Comparison of ENCODE assay signal across 7 cellular contexts in the genomic region with DNA sequence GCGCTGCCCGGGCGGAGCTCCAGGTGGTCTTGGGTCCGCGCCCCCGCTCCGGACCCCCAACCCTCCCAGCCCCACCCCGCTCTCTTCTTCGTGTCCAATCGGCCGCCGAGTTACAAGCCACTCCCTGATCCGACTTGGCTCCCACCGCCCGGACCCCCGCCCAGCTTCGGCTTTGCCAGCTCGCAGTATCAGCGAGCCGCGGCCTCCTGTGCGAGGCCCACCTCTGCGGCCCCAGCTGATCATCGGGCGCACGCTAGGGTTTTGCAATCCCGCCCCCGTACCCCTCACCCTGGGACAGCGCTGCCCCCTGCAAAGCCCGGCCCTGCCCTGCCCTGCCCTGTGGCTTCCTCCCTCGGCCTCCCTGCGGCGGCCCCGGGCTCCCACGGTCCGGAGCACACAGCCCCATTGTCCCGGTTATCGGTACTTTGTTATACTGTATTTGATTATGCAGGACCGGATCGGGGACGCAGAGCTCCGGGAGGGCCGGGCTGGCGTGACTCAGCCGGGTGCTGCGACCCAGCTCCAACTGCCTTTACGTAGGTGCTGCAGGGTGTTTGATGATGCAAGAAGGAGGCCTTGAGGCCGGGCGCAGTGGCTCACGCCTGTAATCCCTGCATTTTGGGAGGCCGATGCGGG. TPM values are rescaled to one million over a fixed set of nuclear protein-coding genes. Genes with fewer than 3 reads are reported as not detected.
DNase-seq lines count a peak whose midpoint lies in the region; ATAC-seq lines count a peak whose summit lies in the region.

No MANE protein-coding gene starts in this region.

- peak overlapping the region; percentile 75 for H3K9ac ChIP-seq in mucosa of stomach (ENCODE audit: low read length)

- no peaks in the 10 kb centered on the region for H3K9me3 ChIP-seq in effector memory CD4-positive, alpha-beta T cell (ENCODE audit: control insufficient read depth, low read length)
- H3K9me3 ChIP-seq in mucosa of stomach (ENCODE audit: control insufficient read depth, low read length), result no peaks in the 10 kb centered on the region

- H3K4me1 ChIP-seq in effector memory CD4-positive, alpha-beta T cell (ENCODE audit: control insufficient read depth, insufficient read depth, low read length, poor library complexity, severe bottlenecking), result peaks cover 22% of the 10 kb centered on the region
- peaks cover 13% of the 10 kb centered on the region for H3K4me1 ChIP-seq in mucosa of stomach (ENCODE audit: control insufficient read depth, insufficient read depth, low read length)
- H3K4me1 ChIP-seq in urinary bladder (ENCODE audit: insufficient read depth), result no peaks in the 10 kb centered on the region

- DNase-seq in NCI-H1092 (lab: John Stamatoyannopoulos, UW), result peak; percentile 40
- DNase-seq in activated CD4-positive, alpha-beta T cell treated with anti-CD3 and anti-CD28 coated beads, Interleukin-2, amount 50 U/mL, for 1 hour, result peak; percentile 41
- DNase-seq in effector memory CD4-positive, alpha-beta T cell, result peak; percentile 16 to 39 (median 29)
- no peak for DNase-seq in NCI-H2029 treated with DMSO at 0.1 percent for 48 hours (lab: John Stamatoyannopoulos, UW)

- 13% methylated on average over 52 of the region's 52 CpGs for WGBS in urinary bladder

- peak overlapping the region; percentile 83 for H3K27ac ChIP-seq in effector memory CD4-positive, alpha-beta T cell (ENCODE audit: insufficient read depth, low read length, poor library complexity, severe bottlenecking)
- H3K27ac ChIP-seq in urinary bladder (ENCODE audit: low read depth), result peak overlapping the region; percentile 54

- peak; percentile 10 for ATAC-seq in GM19324 (IDR thresholded peaks at IDR 0.05; ENCODE audit: low FRiP score, unreplicated experiment)

- peaks cover 26% of the 10 kb centered on the region for H3K36me3 ChIP-seq in effector memory CD4-positive, alpha-beta T cell (ENCODE audit: control insufficient read depth, insufficient read depth, low read length)
- no peaks in the 10 kb centered on the region for H3K36me3 ChIP-seq in mucosa of stomach (ENCODE audit: control insufficient read depth, insufficient read depth, low read length)
- H3K36me3 ChIP-seq in urinary bladder (ENCODE audit: insufficient read depth), result no peaks in the 10 kb centered on the region

- H3K27me3 ChIP-seq in effector memory CD4-positive, alpha-beta T cell (replicated peaks; ENCODE audit: control insufficient read depth, insufficient read depth, low read length, poor library complexity, severe bottlenecking), result no peaks in the 10 kb centered on the region
- H3K27me3 ChIP-seq in mucosa of stomach (ENCODE audit: control insufficient read depth, insufficient read depth, low read length), result no peaks in the 10 kb centered on the region

- peak overlapping the region; percentile 39 for H3K4me3 ChIP-seq in effector memory CD4-positive, alpha-beta T cell (ENCODE audit: insufficient read depth, low read depth, low read length, poor library complexity, severe bottlenecking)
- H3K4me3 ChIP-seq in mucosa of stomach (ENCODE audit: low read length) (no peak overlapping the region), urinary bladder (ENCODE audit: low read depth, low read length) (peak overlapping the region; percentile 54)

RNA-seq across cellular contexts. Expression of a gene that starts 0.6 kb away (rescaled TPM):
- 4.1 TPM for total RNA-seq in urinary bladder
- 4.9 TPM for polyA plus RNA-seq in urinary bladder

RNA-seq across cellular contexts. Expression of a gene that starts 10.1 kb away (rescaled TPM):
- total RNA-seq in urinary bladder, result 3.9 TPM
- 2.1 TPM for polyA plus RNA-seq in urinary bladder

RNA-seq across cellular contexts. Expression of a gene that starts 14.8 kb away (rescaled TPM):
- total RNA-seq in urinary bladder, result 3.6 TPM
- 6.2 TPM for polyA plus RNA-seq in urinary bladder

RNA-seq across cellular contexts. Expression of a gene that starts 34.9 kb away (rescaled TPM):
- total RNA-seq in urinary bladder, result 27.7 TPM
- 35.5 TPM for polyA plus RNA-seq in urinary bladder

RNA-seq across cellular contexts. Expression of a gene that starts 40.0 kb away (rescaled TPM):
- 9.5 TPM for total RNA-seq in urinary bladder
- 4.3 TPM for polyA plus RNA-seq in urinary bladder
